ENCODE assay signal across 23 cellular contexts in the genomic region with DNA sequence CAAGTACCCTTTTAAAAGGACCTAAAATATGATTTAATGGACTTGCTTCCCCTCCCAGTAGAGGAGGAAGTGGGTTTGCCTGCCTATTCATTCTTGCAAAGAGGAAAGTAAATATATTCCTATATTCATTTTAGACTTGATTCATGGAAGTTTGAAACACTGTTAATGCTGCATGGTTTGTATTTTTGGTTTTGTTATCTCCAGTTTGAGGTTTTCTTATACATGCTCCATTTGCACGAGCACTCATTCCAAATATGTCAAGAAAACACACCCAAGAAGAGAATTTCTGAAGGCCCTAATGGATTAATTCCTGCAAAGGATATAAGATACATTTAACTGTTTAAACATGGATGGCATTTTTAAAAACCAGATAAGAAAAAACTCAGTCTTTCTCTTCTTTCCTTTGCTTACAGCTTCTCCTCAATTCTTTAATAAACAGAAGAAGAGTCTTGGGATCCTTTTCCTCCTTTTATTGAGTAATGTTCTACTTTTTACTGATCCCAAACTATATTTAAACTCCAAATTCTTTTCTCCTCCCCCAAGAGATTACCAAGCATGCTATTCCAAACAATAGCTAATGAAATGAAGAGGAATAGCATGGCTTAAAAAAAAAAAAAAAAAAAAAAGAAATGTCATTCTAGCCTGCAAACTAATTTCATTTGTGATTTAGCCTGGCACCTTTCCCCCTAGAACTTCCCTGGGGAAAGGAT. TPM values are rescaled to one million over a fixed set of nuclear protein-coding genes. Genes with fewer than 3 reads are reported as not detected.
DNase-seq lines count a peak whose midpoint lies in the region; ATAC-seq and TF ChIP-seq lines count a peak whose summit lies in the region.
"Had no signal": no experiment of that assay in that cellular context is flagged by ENCODE, and none has a peak within 500 bp of the region (broad histone marks: within the 10 kb centered on the region; RNA-seq: fewer than 3 reads in every experiment).

No MANE protein-coding gene starts in this region.

- POLR2A ChIA-PET in IMR-90 (lab: Charles Lee; ENCODE audit: unreplicated experiment) (interaction anchor here (0.6 kb wide), 2 partner anchors 32 to 131 kb away, joined by 8 to 25 read pairs; no protein-coding TSS in a partner anchor), PC-9 (lab: Charles Lee; ENCODE audit: unreplicated experiment) (no interaction called here)

- CTCF ChIA-PET in IMR-90 (lab: Yijun Ruan, JAX), result no interaction called here
- CTCF ChIA-PET in PC-9 (lab: Charles Lee), result interaction anchor here (0.6 kb wide), 1 partner anchor 132 kb away, joined by 3 read pairs; no protein-coding TSS in a partner anchor

- H3K4me1 ChIP-seq in ACC112 (ENCODE audit: control insufficient read depth, insufficient read depth, low read length, unreplicated experiment) (no peaks in the 10 kb centered on the region), IMR-90 (ENCODE audit: control insufficient read depth, insufficient read depth, low read length) (peaks cover 2% of the 10 kb centered on the region; the same call in 1 of the 2 replicates), mesendoderm (ENCODE audit: control insufficient read depth, low read depth, low read length) (no peaks in the 10 kb centered on the region), adrenal gland (replicated peaks in 1 of 2) (no peaks in the 10 kb centered on the region), PC-9 (replicated peaks; ENCODE audit: insufficient read depth) (no peaks in the 10 kb centered on the region)
- H3K4me1 ChIP-seq: neural progenitor cell had no signal

- H2BK20ac ChIP-seq in IMR-90 (ENCODE audit: low read depth, low read length), result peak overlapping the region; percentile 57; the same call in 1 of the 2 replicates

- intact Hi-C loops in IMR-90 (cut with micrococcal nuclease) (no loop called here), adrenal gland (cut with DNase I) (no loop called here), PC-9 (cut with micrococcal nuclease; ENCODE audit: unreplicated experiment) (no loop called here)

- H2AK9ac ChIP-seq in IMR-90 (replicated peaks; ENCODE audit: low read depth, low read length, poor library complexity), result no peak overlapping the region

- TF ChIP-seq RAD21 in IMR-90 (IDR thresholded peaks at IDR 0.05; ENCODE audit: low read length), result no peak

- H4K91ac ChIP-seq in IMR-90 (ENCODE audit: insufficient read depth, low read depth, low read length), result no peak overlapping the region

- 0 out of 2 replicates have a peak overlapping the region, but pooled peaks have one; percentile 7 for H3K9ac ChIP-seq in IMR-90 (ENCODE audit: low read depth, low read length)
- no peak overlapping the region for H3K9ac ChIP-seq in mesendoderm (ENCODE audit: low read length)
- H3K9ac ChIP-seq: neural progenitor cell had no signal

- peak; percentile 21 for ATAC-seq in IMR-90 (ENCODE audit: low read depth)
- ATAC-seq in HG03095 (IDR thresholded peaks at IDR 0.05; ENCODE audit: unreplicated experiment), result no peak
- ATAC-seq: activated T-helper 17 cell treated with anti-CD3 and anti-CD28 coated beads, Interleukin-2, amount 50 U/mL, for 72 hours; left lobe of liver; PC-3; stimulated activated naive B cell treated with anti-CD40 and anti-IgM and Interleukin-4, amounts not matched to agents 10 μg/mL and 1 μg/mL and 100 μg/mL, for 72 hours; T-helper 17 cell had no signal

- no peak for TF ChIP-seq CTCF in IMR-90 (conservative IDR thresholded peaks at IDR 0.05; ENCODE audit: low read depth, low read length)
- no peak for TF ChIP-seq CTCF in adrenal gland (IDR thresholded peaks at IDR 0.05)
- TF ChIP-seq CTCF in PC-9 (conservative IDR thresholded peaks at IDR 0.05), result no peak

- H3K23ac ChIP-seq in IMR-90 (ENCODE audit: low read depth, low read length) (no peak overlapping the region), mesendoderm (ENCODE audit: low read length) (no peak overlapping the region)

- H3K9me1 ChIP-seq in IMR-90 (ENCODE audit: insufficient read depth, low read length), result peaks cover 3% of the 10 kb centered on the region; the same call in 1 of the 2 replicates

- H3K4me2 ChIP-seq in IMR-90 (ENCODE audit: low read depth, low read length) (peak overlapping the region; percentile 73), mesendoderm (ENCODE audit: low read length) (no peak overlapping the region), PC-9 (no peak overlapping the region)
- H3K4me2 ChIP-seq: neural progenitor cell had no signal

- peak overlapping the region; percentile 43; the same call in 1 of the 2 replicates for H3K14ac ChIP-seq in IMR-90 (replicated peaks; ENCODE audit: low read depth, low read length)

- peak overlapping the region; percentile 65 for H2BK120ac ChIP-seq in IMR-90 (ENCODE audit: low read depth, low read length)
- H2BK120ac ChIP-seq in mesendoderm (ENCODE audit: low read depth, low read length), result no peak overlapping the region

- H4K8ac ChIP-seq in IMR-90 (ENCODE audit: low read depth in 2 of 2, low read length in 2 of 2) (peak overlapping the region in 1 of 2 experiments; percentile 61; a peak in 2 of 4 replicates), mesendoderm (ENCODE audit: low read depth, low read length) (no peak overlapping the region)

- H3K36me3 ChIP-seq in ACC112 (ENCODE audit: insufficient read depth, low read length) (no peaks in the 10 kb centered on the region), IMR-90 (ENCODE audit: control insufficient read depth, insufficient read depth, low read length) (no peaks in the 10 kb centered on the region), mesendoderm (ENCODE audit: control insufficient read depth, insufficient read depth, low read length) (no peaks in the 10 kb centered on the region), adrenal gland (replicated peaks in 1 of 2) (no peaks in the 10 kb centered on the region), PC-9 (ENCODE audit: low read depth) (no peaks in the 10 kb centered on the region)
- H3K36me3 ChIP-seq: brain microvascular endothelial cell, heart right ventricle, neural progenitor cell, tibial artery had no signal

- no peak for TF ChIP-seq POLR2A in IMR-90 (IDR thresholded peaks at IDR 0.05; ENCODE audit: low read depth, low read length)
- no peak for TF ChIP-seq POLR2A in adrenal gland (IDR thresholded peaks at IDR 0.05)

- no peaks in the 10 kb centered on the region for H3K9me2 ChIP-seq in PC-9 (ENCODE audit: insufficient read depth)

- no peak overlapping the region for H3K27ac ChIP-seq in ACC112 (ENCODE audit: low read depth, low read length)
- peak overlapping the region; percentile 12; the same call in 1 of the 2 replicates for H3K27ac ChIP-seq in IMR-90 (ENCODE audit: insufficient read depth, low read length)
- no peak overlapping the region for H3K27ac ChIP-seq in mesendoderm (ENCODE audit: low read depth, low read length)
- H3K27ac ChIP-seq in adrenal gland, result no peak overlapping the region
- no peak overlapping the region for H3K27ac ChIP-seq in PC-9
- H3K27ac ChIP-seq: brain microvascular endothelial cell, neural progenitor cell, tibial artery, VCaP had no signal

- dilution Hi-C loops in IMR-90 (cut with HindIII; ENCODE audit: low sequenced_read_pairs, unreplicated experiment), result no loop called here

- no peaks in the 10 kb centered on the region for H3F3A ChIP-seq in PC-9 (ENCODE audit: insufficient read depth, low read depth)

- no peak overlapping the region for H2BK15ac ChIP-seq in IMR-90 (ENCODE audit: low read depth, low read length)
- no peak overlapping the region for H2BK15ac ChIP-seq in mesendoderm (replicated peaks; ENCODE audit: low read depth)

- H3K9me3 ChIP-seq in IMR-90 (ENCODE audit: control insufficient read depth, insufficient read depth, low read length), result 0 out of 2 replicates have a peak, but pooled peaks cover 3% of the 10 kb centered on the region
- no peaks in the 10 kb centered on the region for H3K9me3 ChIP-seq in adrenal gland (replicated peaks in 1 of 3)
- H3K9me3 ChIP-seq in PC-9 (ENCODE audit: insufficient read depth, low read depth), result no peaks in the 10 kb centered on the region

- no peak overlapping the region for H3K56ac ChIP-seq in IMR-90 (ENCODE audit: extremely low read depth, insufficient read depth, low read length)
- no peak overlapping the region for H3K56ac ChIP-seq in mesendoderm (ENCODE audit: low read length)

- whole genome bisulfite sequencing in IMR-90 (ENCODE audit: extremely low coverage in 2 of 2, insufficient read length in 1 of 2), 2 experiments, result no CpG with 5 or more reads among the region's 1 CpG
- no CpG with 5 or more reads among the region's 1 CpG for WGBS in mesendoderm (ENCODE audit: extremely low coverage, insufficient coverage, low lambda C conversion rate)
- 36 to 57% (median 41%) methylated on average over 1 of the region's 1 CpG for WGBS in adrenal gland, 4 donors

- H3K27me3 ChIP-seq in ACC112 (ENCODE audit: insufficient read depth, low read length), result no peaks in the 10 kb centered on the region
- no peaks in the 10 kb centered on the region for H3K27me3 ChIP-seq in IMR-90 (ENCODE audit: control insufficient read depth, insufficient read depth, low read length)
- H3K27me3 ChIP-seq in mesendoderm (ENCODE audit: insufficient read depth, low read length, poor library complexity), result no peaks in the 10 kb centered on the region
- H3K27me3 ChIP-seq in adrenal gland, result no peaks in the 10 kb centered on the region
- no peaks in the 10 kb centered on the region for H3K27me3 ChIP-seq in PC-9 (ENCODE audit: insufficient read depth, low read depth)
- H3K27me3 ChIP-seq: brain microvascular endothelial cell, heart right ventricle, neural progenitor cell, tibial artery had no signal

- BruUV-seq in IMR-90 (replicated peaks; lab: Mats Ljungman, UMichigan) (no TSS peak), PC-9 (replicated peaks; lab: Mats Ljungman, UMichigan) (no TSS peak)

- H3K79me1 ChIP-seq in IMR-90 (ENCODE audit: low read depth in 1 of 2, low read length in 2 of 2) (no peaks in the 10 kb centered on the region), mesendoderm (ENCODE audit: low read length) (no peaks in the 10 kb centered on the region)

- no peak overlapping the region for H2AK5ac ChIP-seq in IMR-90 (ENCODE audit: low read depth, low read length)
- no peak overlapping the region for H2AK5ac ChIP-seq in mesendoderm (ENCODE audit: low read length)

- in situ Hi-C loops in IMR-90 (cut with MboI; ENCODE audit: low sequenced_read_pairs), result no loop called here

- no peak overlapping the region for H2BK5ac ChIP-seq in IMR-90 (ENCODE audit: low read depth, low read length, poor library complexity, severe bottlenecking)
- H2BK5ac ChIP-seq in mesendoderm (ENCODE audit: low read length), result no peak overlapping the region

- DNase-seq in IMR-90 (peak; percentile 15), dedifferentiated amniotic fluid mesenchymal stem cell (ENCODE audit: extremely low spot score) (peak; percentile 22), mesendoderm (no peak), adrenal gland (no peak), PC-9 (no peak)
- DNase-seq in central memory CD4-positive, alpha-beta T cell, result no peak
- DNase-seq: ACHN; brain microvascular endothelial cell; heart right ventricle; NCI-H1105 treated with DMSO at 0.1 percent for 48 hours; NCI-H2029 treated with DMSO at 0.1 percent for 48 hours; NCI-H446; PC-3; stimulated activated naive B cell treated with anti-CD40 and anti-IgM and Interleukin-4, amounts not matched to agents 10 μg/mL and 1 μg/mL and 100 μg/mL, for 72 hours; T-helper 17 cell; tibial artery had no signal

- no peaks in the 10 kb centered on the region for H4K20me1 ChIP-seq in IMR-90 (ENCODE audit: insufficient read depth, low read length)
- H4K20me1 ChIP-seq in PC-9 (ENCODE audit: insufficient read depth), result no peaks in the 10 kb centered on the region

- H3K18ac ChIP-seq in IMR-90 (ENCODE audit: low read depth, low read length) (no peak overlapping the region; the same call in 1 of the 2 replicates), mesendoderm (ENCODE audit: low read length) (peak overlapping the region; percentile 79)

- H2AFZ ChIP-seq in ACC112 (ENCODE audit: low read length, unreplicated experiment) (peak overlapping the region; percentile 14), IMR-90 (replicated peaks; ENCODE audit: low read length, poor library complexity) (peak overlapping the region; percentile 74), PC-9 (no peak overlapping the region)
- H2AFZ ChIP-seq: neural progenitor cell had no signal

- H3K4me3 ChIP-seq in ACC112 (ENCODE audit: low read depth, low read length), result peak overlapping the region; percentile 63; the same call in 1 of the 2 replicates
- H3K4me3 ChIP-seq in IMR-90 (ENCODE audit: insufficient read depth, low read depth, low read length), result no peak overlapping the region
- H3K4me3 ChIP-seq in mesendoderm (ENCODE audit: low read length), result no peak overlapping the region
- peak overlapping the region in 1 of 4 donors; percentile 34 for H3K4me3 ChIP-seq in adrenal gland
- no peak overlapping the region for H3K4me3 ChIP-seq in PC-9
- H3K4me3 ChIP-seq: neural progenitor cell had no signal

- H3K79me2 ChIP-seq in ACC112 (ENCODE audit: control insufficient read depth, insufficient read depth, low read length, unreplicated experiment) (no peaks in the 10 kb centered on the region), mesendoderm (ENCODE audit: control insufficient read depth, insufficient read depth, low read length) (no peaks in the 10 kb centered on the region), PC-9 (ENCODE audit: low read depth) (no peaks in the 10 kb centered on the region)

- no peak overlapping the region; the same call in 1 of the 2 replicates for H4K5ac ChIP-seq in IMR-90 (ENCODE audit: low read depth, low read length)
- no peak overlapping the region for H4K5ac ChIP-seq in mesendoderm (ENCODE audit: low read length)

- H3K4ac ChIP-seq in IMR-90 (ENCODE audit: low read depth, low read length) (peak overlapping the region; percentile 42; the same call in 1 of the 2 replicates), mesendoderm (ENCODE audit: low read depth, low read length) (no peak overlapping the region)

RNA-seq across cellular contexts. Expression of gene LDB2, which starts 54.6 kb away (rescaled TPM):
- total RNA-seq in IMR-90 (2012; rRNA removed) (92.8 and 116 TPM in 2 replicates), adrenal gland (10 to 100 TPM; 22.6 to 51.1 (median 25.7) TPM), PC-9 (2021) (not detected in 2 replicates)
- polyA plus RNA-seq in IMR-90 (2012; rRNA removed) (54.7 and 67.9 TPM in 2 replicates), adrenal gland (10 to 100 TPM; 17.1 to 33.8 (median 27.6) TPM)
- 46.8 and 76.7 TPM in 2 replicates for polyA plus RNA-seq in IMR-90 (2012; cell fraction: cytosol; rRNA removed)
- polyA plus RNA-seq in IMR-90 (2012; cell fraction: nucleus; rRNA removed; ENCODE audit: low replicate concordance), result 29.8 and 111 TPM in 2 replicates
- polyA plus RNA-seq in mesendoderm (2013, experiment 1 of 2), result 73.5 TPM
- 73.8 TPM for polyA plus RNA-seq in mesendoderm (2013, experiment 2 of 2)
- total RNA-seq: activated T-helper 17 cell treated with anti-CD3 and anti-CD28 coated beads, Interleukin-2, amount 50 U/mL, for 72 hours; PC-3; progenitor cell of endocrine pancreas; T-helper 17 cell had no signal

Comparison
In these comparisons a context has a peak if more than half of its experiments do, and no peak if none do; other contexts are left out.
1. DNase-seq: peak in IMR-90 (single experiment) and dedifferentiated amniotic fluid mesenchymal stem cell (single experiment); none in mesendoderm (single experiment), central memory CD4-positive, alpha-beta T cell (single experiment), adrenal gland (0 of 7) and PC-9 (0 of 2).
2. RNA of gene LDB2, which starts 54.6 kb away (total RNA-seq): 92.8 to 116 TPM in IMR-90 and 22.6 to 51.1 TPM in adrenal gland; not detected in PC-9; every median in the first group is over 10 times any median in the second.